In genomic region chr11:20459865-20460264, GRCh38 we compare ENCODE assay signal across 1 cellular context.
TF ChIP-seq lines count a peak whose summit lies in the region.

No MANE protein-coding gene starts in this region.

TF ChIP-seq in IMR-90, 13 proteins besides CTCF, POLR2A, EP300 and RAD21 (continued from another document):
- TF ChIP-seq USF2 (IDR thresholded peaks at IDR 0.05; ENCODE audit: low read depth, low read length) (no peak), SMC3 (IDR thresholded peaks at IDR 0.05; ENCODE audit: low read depth, low read length) (no peak), MAZ (IDR thresholded peaks at IDR 0.05; ENCODE audit: borderline replicate concordance, low read depth, low read length) (no peak), FOS (IDR thresholded peaks at IDR 0.05; ENCODE audit: low read depth, low read length) (no peak), RCOR1 (IDR thresholded peaks at IDR 0.05; ENCODE audit: insufficient replicate concordance, low read length) (no peak)
